33 cellular contexts compared by ENCODE assay signal in genomic region chrX:18937173-18937572, GRCh38.
"Had no signal": no experiment of that assay in that cellular context is flagged by ENCODE, and none has a peak within 500 bp of the region (broad histone marks: within the 10 kb centered on the region; RNA-seq: fewer than 3 reads in every experiment).

No MANE protein-coding gene starts in this region.

- FAIRE-seq: endometrium, frontal cortex had no signal

- H3K36me3 Mint-ChIP-seq: activated CD8-positive, alpha-beta memory T cell treated with anti-CD3 and anti-CD28 coated beads, Interleukin-2, amount 10 ng/mL, durations not matched to agents 7 days and 5 days had no signal

- H3K4me3 ChIP-seq: adrenal gland, body of pancreas, colonic mucosa, esophagus squamous epithelium had no signal

- DNase-seq: activated CD4-positive, alpha-beta memory T cell treated with anti-CD3 and anti-CD28 coated beads for 36 hours; activated CD4-positive, alpha-beta T cell treated with anti-CD3 and anti-CD28 coated beads for 1 hour; activated CD4-positive, alpha-beta T cell treated with anti-CD3 and anti-CD28 coated beads for 48 hours; activated CD8-positive, alpha-beta memory T cell treated with anti-CD3 and anti-CD28 coated beads, Interleukin-2, amount 10 ng/mL, durations not matched to agents 7 days and 5 days; activated CD8-positive, alpha-beta memory T cell treated with anti-CD3 and anti-CD28 coated beads, Interleukin-2, amount 50 U/mL, for 4 hours; activated CD8-positive, alpha-beta T cell treated with anti-CD3 and anti-CD28 coated beads, Interleukin-2, amount 10 ng/mL, durations not matched to agents 7 days and 5 days; activated effector memory CD4-positive, alpha-beta T cell treated with anti-CD3 and anti-CD28 coated beads, Interleukin-2, amount 50 U/mL, for 16 hours; activated naive CD4-positive, alpha-beta T cell treated with anti-CD3 and anti-CD28 coated beads for 36 hours; activated naive CD8-positive, alpha-beta T cell treated with anti-CD3 and anti-CD28 coated beads for 36 hours; activated naive CD8-positive, alpha-beta T cell treated with anti-CD3 and anti-CD28 coated beads, Interleukin-2, amount 50 U/mL, for 24 hours; activated T-cell treated with anti-CD3 and anti-CD28 coated beads, Interleukin-2, amount 50 U/mL, for 1 hour; activated T-cell treated with anti-CD3 and anti-CD28 coated beads, Interleukin-2, amount 50 U/mL, for 48 hours; adrenal gland; amygdala; aorta; body of pancreas; caudate nucleus; cerebellar nuclear complex; colonic mucosa; effector CD8-positive, alpha-beta T cell; esophagus squamous epithelium; head of caudate nucleus; T-helper 1 cell; T-helper 17 cell; T1000 had no signal

- H3K4me1 ChIP-seq: adrenal gland, body of pancreas, colonic mucosa, esophagus squamous epithelium had no signal

- H3K27me3 ChIP-seq: adrenal gland, body of pancreas, colonic mucosa, esophagus squamous epithelium had no signal

- H3K9me3 Mint-ChIP-seq: activated CD4-positive, alpha-beta memory T cell treated with anti-CD3 and anti-CD28 coated beads for 36 hours; activated naive CD4-positive, alpha-beta T cell treated with anti-CD3 and anti-CD28 coated beads for 36 hours; activated naive CD4-positive, alpha-beta T cell treated with anti-CD3 and anti-CD28 coated beads, Interleukin-2, amount 50 U/mL, for 24 hours; activated naive CD8-positive, alpha-beta T cell treated with anti-CD3 and anti-CD28 coated beads for 36 hours; activated naive CD8-positive, alpha-beta T cell treated with anti-CD3 and anti-CD28 coated beads, Interleukin-2, amount 50 U/mL, for 24 hours; activated T-helper 1 cell treated with anti-CD3 and anti-CD28 coated beads, Interleukin-12 subunit alpha, Interleukin-12 subunit beta, Interleukin-2, Interleukin-4 antibody, amounts not matched to agents 30 ng/mL and 10 ng/mL and 1 ng/mL, durations not matched to agents 14 hours and 24 hours and 36 hours; activated T-helper 2 cell treated with anti-CD3 and anti-CD28 coated beads, Interferon-gamma antibody, Interleukin-2, Interleukin-4, amounts not matched to agents 10 μg/mL and 5 μg/mL and 100 μg/mL, durations not matched to agents 14 hours and 24 hours and 36 hours; T-helper 2 cell treated with Interferon-gamma antibody and Interleukin-4, amounts not matched to agents 5 μg/mL and 100 μg/mL, for 36 hours; WTC11 had no signal

- H3K9me3 ChIP-seq: adrenal gland, body of pancreas, colonic mucosa, esophagus squamous epithelium had no signal

- H3K27ac ChIP-seq: adrenal gland, body of pancreas, colonic mucosa, epithelial cell of prostate, esophagus squamous epithelium had no signal

- H3K4me3 Mint-ChIP-seq: activated CD4-positive, alpha-beta memory T cell treated with anti-CD3 and anti-CD28 coated beads for 36 hours; activated CD8-positive, alpha-beta memory T cell treated with anti-CD3 and anti-CD28 coated beads, Interleukin-2, amount 10 ng/mL, durations not matched to agents 7 days and 5 days; activated CD8-positive, alpha-beta T cell treated with anti-CD3 and anti-CD28 coated beads, Interleukin-2, amount 10 ng/mL, durations not matched to agents 7 days and 5 days; activated naive CD4-positive, alpha-beta T cell treated with anti-CD3 and anti-CD28 coated beads for 36 hours; activated naive CD4-positive, alpha-beta T cell treated with anti-CD3 and anti-CD28 coated beads, Interleukin-2, amount 50 U/mL, for 24 hours; activated naive CD8-positive, alpha-beta T cell treated with anti-CD3 and anti-CD28 coated beads for 36 hours; activated naive CD8-positive, alpha-beta T cell treated with anti-CD3 and anti-CD28 coated beads, Interleukin-2, amount 50 U/mL, for 24 hours; activated T-helper 1 cell treated with anti-CD3 and anti-CD28 coated beads, Interleukin-12 subunit alpha, Interleukin-12 subunit beta, Interleukin-2, Interleukin-4 antibody, amounts not matched to agents 30 ng/mL and 10 ng/mL and 1 ng/mL, durations not matched to agents 14 hours and 24 hours and 36 hours; T-helper 17 cell; T-helper 2 cell treated with Interferon-gamma antibody and Interleukin-4, amounts not matched to agents 5 μg/mL and 100 μg/mL, for 36 hours; WTC11 had no signal

- H3K27ac Mint-ChIP-seq: activated CD4-positive, alpha-beta memory T cell treated with anti-CD3 and anti-CD28 coated beads for 36 hours; activated CD8-positive, alpha-beta memory T cell treated with anti-CD3 and anti-CD28 coated beads, Interleukin-2, amount 10 ng/mL, durations not matched to agents 7 days and 5 days; activated CD8-positive, alpha-beta T cell treated with anti-CD3 and anti-CD28 coated beads, Interleukin-2, amount 10 ng/mL, durations not matched to agents 7 days and 5 days; activated naive CD4-positive, alpha-beta T cell treated with anti-CD3 and anti-CD28 coated beads for 36 hours; activated naive CD4-positive, alpha-beta T cell treated with anti-CD3 and anti-CD28 coated beads, Interleukin-2, amount 50 U/mL, for 24 hours; activated naive CD8-positive, alpha-beta T cell treated with anti-CD3 and anti-CD28 coated beads for 36 hours; activated naive CD8-positive, alpha-beta T cell treated with anti-CD3 and anti-CD28 coated beads, Interleukin-2, amount 50 U/mL, for 24 hours; activated T-helper 1 cell treated with anti-CD3 and anti-CD28 coated beads, Interleukin-12 subunit alpha, Interleukin-12 subunit beta, Interleukin-2, Interleukin-4 antibody, amounts not matched to agents 30 ng/mL and 10 ng/mL and 1 ng/mL, durations not matched to agents 14 hours and 24 hours and 36 hours; activated T-helper 2 cell treated with anti-CD3 and anti-CD28 coated beads, Interferon-gamma antibody, Interleukin-2, Interleukin-4, amounts not matched to agents 10 μg/mL and 5 μg/mL and 100 μg/mL, durations not matched to agents 14 hours and 24 hours and 36 hours; T-helper 17 cell; T-helper 2 cell treated with Interferon-gamma antibody and Interleukin-4, amounts not matched to agents 5 μg/mL and 100 μg/mL, for 36 hours; WTC11 had no signal

- ATAC-seq: activated CD8-positive, alpha-beta memory T cell treated with anti-CD3 and anti-CD28 coated beads, Interleukin-2, amount 10 ng/mL, durations not matched to agents 7 days and 5 days; activated CD8-positive, alpha-beta T cell treated with anti-CD3 and anti-CD28 coated beads, Interleukin-2, amount 10 ng/mL, durations not matched to agents 7 days and 5 days; activated naive CD8-positive, alpha-beta T cell treated with anti-CD3 and anti-CD28 coated beads, Interleukin-2, amount 50 U/mL, for 24 hours; body of pancreas; T-helper 17 cell; WTC11 had no signal

- H3K4me1 Mint-ChIP-seq: activated CD8-positive, alpha-beta memory T cell treated with anti-CD3 and anti-CD28 coated beads, Interleukin-2, amount 10 ng/mL, durations not matched to agents 7 days and 5 days; activated naive CD4-positive, alpha-beta T cell treated with anti-CD3 and anti-CD28 coated beads, Interleukin-2, amount 50 U/mL, for 24 hours; activated naive CD8-positive, alpha-beta T cell treated with anti-CD3 and anti-CD28 coated beads for 36 hours; activated naive CD8-positive, alpha-beta T cell treated with anti-CD3 and anti-CD28 coated beads, Interleukin-2, amount 50 U/mL, for 24 hours; T-helper 17 cell had no signal

- H3K27me3 Mint-ChIP-seq: activated CD4-positive, alpha-beta memory T cell treated with anti-CD3 and anti-CD28 coated beads for 36 hours; activated CD8-positive, alpha-beta memory T cell treated with anti-CD3 and anti-CD28 coated beads, Interleukin-2, amount 10 ng/mL, durations not matched to agents 7 days and 5 days; activated naive CD4-positive, alpha-beta T cell treated with anti-CD3 and anti-CD28 coated beads, Interleukin-2, amount 50 U/mL, for 24 hours; activated naive CD8-positive, alpha-beta T cell treated with anti-CD3 and anti-CD28 coated beads for 36 hours; activated naive CD8-positive, alpha-beta T cell treated with anti-CD3 and anti-CD28 coated beads, Interleukin-2, amount 50 U/mL, for 24 hours; T-helper 17 cell had no signal

- H3K36me3 ChIP-seq: adrenal gland, colonic mucosa had no signal
